ENCODE assay signal across 18 cellular contexts in the genomic region with DNA sequence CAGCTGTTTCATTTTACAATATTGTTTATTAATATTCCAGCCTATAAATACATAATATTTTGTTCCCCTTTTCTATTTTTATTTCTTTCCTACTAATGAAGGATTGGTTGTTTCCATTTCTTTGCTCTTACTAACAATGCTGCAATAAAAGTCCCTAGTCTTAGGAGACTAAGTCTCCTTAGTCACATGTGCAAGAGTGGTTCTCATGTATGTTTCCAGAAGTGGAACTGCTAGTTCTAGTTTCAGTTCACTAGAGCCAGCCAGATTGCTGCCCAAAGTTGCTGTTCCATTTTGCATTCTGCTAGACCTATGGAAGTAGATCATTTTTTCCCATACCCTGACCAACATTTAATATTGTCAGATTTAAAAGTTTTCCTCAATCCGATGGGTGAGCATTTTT. TPM values are rescaled to one million over a fixed set of nuclear protein-coding genes. Genes with fewer than 3 reads are reported as not detected.
DNase-seq lines count a peak whose midpoint lies in the region; ATAC-seq and TF ChIP-seq lines count a peak whose summit lies in the region.
"Had no signal": no experiment of that assay in that cellular context is flagged by ENCODE, and none has a peak within 500 bp of the region (broad histone marks: within the 10 kb centered on the region; RNA-seq: fewer than 3 reads in every experiment).

No MANE protein-coding gene starts in this region.

- no peaks in the 10 kb centered on the region for H3K27me3 ChIP-seq in left lung
- no peaks in the 10 kb centered on the region for H3K27me3 ChIP-seq in stomach
- H3K27me3 ChIP-seq: ascending aorta, gastrocnemius medialis, neutrophil had no signal

- no peak for TF ChIP-seq CTCF in left lung (IDR thresholded peaks at IDR 0.05)
- no peak for TF ChIP-seq CTCF in stomach (IDR thresholded peaks at IDR 0.05)

- ATAC-seq in GM18511 (IDR thresholded peaks at IDR 0.05; ENCODE audit: unreplicated experiment) (peak; percentile 85), GM21717 (IDR thresholded peaks at IDR 0.05; ENCODE audit: unreplicated experiment) (peak; percentile 75), HG03432 (IDR thresholded peaks at IDR 0.05; ENCODE audit: unreplicated experiment) (peak; percentile 93), left lung (peak; percentile 59)
- ATAC-seq: activated CD4-positive, CD25-positive, alpha-beta regulatory T cell treated with anti-CD3 and anti-CD28 coated beads, Interleukin-2, amount 50 U/mL, for 24 hours; gastrocnemius medialis; left colon had no signal

- H3K9me3 ChIP-seq in left lung: no peaks in the 10 kb centered on the region
- no peaks in the 10 kb centered on the region for H3K9me3 ChIP-seq in stomach
- H3K9me3 ChIP-seq: ascending aorta, gastrocnemius medialis, neutrophil had no signal

- H3K4me1 ChIP-seq in left lung (no peaks in the 10 kb centered on the region), stomach (no peaks in the 10 kb centered on the region)
- H3K4me1 ChIP-seq: ascending aorta, gastrocnemius medialis had no signal

- intact Hi-C loops in left lung (cut with DNase I) (no loop called here), stomach (cut with DNase I; ENCODE audit: low total_unique reads) (no loop called here)

- WGBS in stomach, 5 donors: 84 to 99% (median 95%) methylated on average over 1 of the region's 1 CpG

- DNase-seq in left lung (no peak), AG08395 (ENCODE audit: low spot score) (no peak), stomach (no peak), hepatic stellate cell (ENCODE audit: low spot score) (no peak)
- DNase-seq in stimulated activated CD4-positive, alpha-beta T cell treated with anti-CD3 and anti-CD28 coated beads, Interleukin-4, amount 100 ng/mL, for 1 hour: no peak
- DNase-seq: CD4-positive, alpha-beta T cell; gastrocnemius medialis; GF-D8; left colon; NCI-H526; stimulated activated naive CD4-positive, alpha-beta T cell treated with Interleukin-2 at 50 U/mL for 16 hours had no signal

- H3K4me3 ChIP-seq in left lung (no peak overlapping the region), stomach (no peak overlapping the region)
- H3K4me3 ChIP-seq: ascending aorta, gastrocnemius medialis had no signal

- H3K36me3 ChIP-seq in left lung (no peaks in the 10 kb centered on the region), stomach (no peaks in the 10 kb centered on the region)
- H3K36me3 ChIP-seq: ascending aorta, gastrocnemius medialis, neutrophil had no signal

- no peak overlapping the region for H3K27ac ChIP-seq in left lung
- no peak overlapping the region for H3K27ac ChIP-seq in stomach
- H3K27ac ChIP-seq: ascending aorta, gastrocnemius medialis, neutrophil had no signal

- TF ChIP-seq EP300 in stomach (IDR thresholded peaks at IDR 0.05): no peak

- no peak for TF ChIP-seq POLR2A in stomach (IDR thresholded peaks at IDR 0.05)

RNA-seq across cellular contexts. Expression of a gene that starts 44.3 kb away (rescaled TPM):
- total RNA-seq in left lung: under 1 TPM in 1 of 2 donors, not detected in 1; 0.73 TPM
- total RNA-seq in stomach: 10 to 100 TPM in 1 of 5 donors, 1 to 10 TPM in 1, under 1 TPM in 1, not detected in 2; 0.87 to 23.8 (median 2.8) TPM
- 1 to 10 TPM in 2 of 3 donors, under 1 TPM in 1; 0.56 to 5.4 (median 4.4) TPM for polyA plus RNA-seq in stomach
- total RNA-seq: ascending aorta; CD4-positive, alpha-beta T cell; MCF 10A had no signal

RNA-seq across cellular contexts. Expression of a gene that starts 44.4 kb away (rescaled TPM):
- total RNA-seq in left lung (1 to 10 TPM; 1.6 to 3.1 TPM), stomach (10 to 100 TPM in 2 of 5 donors, 1 to 10 TPM in 1, under 1 TPM in 1, not detected in 1; under 0.01 to 22.0 (median 10.3) TPM)
- 1 to 10 TPM in 2 of 3 donors, under 1 TPM in 1; 0.76 to 2.9 (median 2.6) TPM for polyA plus RNA-seq in stomach

RNA-seq across cellular contexts. Expression of a gene that starts 57.8 kb away (rescaled TPM):
- total RNA-seq in left lung (10 to 100 TPM; 10.1 to 19.0 TPM), stomach (10 to 100 TPM; 12.1 to 23.7 (median 16.3) TPM)
- polyA plus RNA-seq in stomach: 1 to 10 TPM; 3.2 to 5.5 (median 4.1) TPM
